Comparison of ENCODE assay signal across 23 cellular contexts in the genomic region with DNA sequence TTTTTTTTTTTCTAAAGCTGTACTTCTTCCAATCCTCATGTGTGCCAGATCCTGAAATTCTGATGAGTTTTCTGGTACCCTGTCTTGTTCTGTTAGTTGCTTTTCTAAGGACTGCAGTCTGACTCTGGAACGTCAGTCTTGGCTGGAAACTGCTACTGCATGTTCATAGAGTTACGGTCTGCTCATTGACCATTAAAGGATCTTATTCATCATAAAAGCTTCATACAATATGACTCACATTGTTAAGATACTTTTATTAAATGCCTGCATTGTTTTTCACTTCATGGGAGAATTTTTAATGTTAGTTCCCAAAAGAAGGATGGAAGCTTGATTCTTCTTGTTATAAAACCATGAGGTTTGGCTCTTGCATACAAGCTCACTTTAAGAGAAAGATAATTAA.
"Had no signal": no experiment of that assay in that cellular context is flagged by ENCODE, and none has a peak within 500 bp of the region (broad histone marks: within the 10 kb centered on the region; RNA-seq: fewer than 3 reads in every experiment).

No MANE protein-coding gene starts in this region.

- H3K27me3 Mint-ChIP-seq: activated naive CD4-positive, alpha-beta T cell treated with anti-CD3 and anti-CD28 coated beads, Interleukin-2, amount 50 U/mL, for 24 hours had no signal

- H3K27ac ChIP-seq: breast epithelium, KMS-11, SJCRH30 had no signal

- H3K9me3 ChIP-seq: breast epithelium, MG63, SJCRH30 had no signal

- H3K36me3 ChIP-seq: breast epithelium, MG63, SJCRH30 had no signal

- H3K4me1 Mint-ChIP-seq: activated naive CD4-positive, alpha-beta T cell treated with anti-CD3 and anti-CD28 coated beads, Interleukin-2, amount 50 U/mL, for 24 hours had no signal

- ATAC-seq: activated CD4-positive, CD25-positive, alpha-beta regulatory T cell treated with anti-CD3 and anti-CD28 coated beads, Interleukin-2, amount 50 U/mL, for 24 hours; activated CD8-positive, alpha-beta T cell treated with anti-CD3 and anti-CD28 coated beads, Interleukin-2, amount 10 ng/mL, durations not matched to agents 7 days and 5 days; SK-N-SH treated with all-trans-retinoic acid at 6 μM for 48 hours had no signal

- H3K27me3 ChIP-seq: breast epithelium, MG63, SJCRH30 had no signal

- H3K4me1 ChIP-seq: breast epithelium, SJCRH30 had no signal

- H3K27ac Mint-ChIP-seq: activated CD8-positive, alpha-beta T cell treated with anti-CD3 and anti-CD28 coated beads, Interleukin-2, amount 10 ng/mL, durations not matched to agents 7 days and 5 days; activated naive CD4-positive, alpha-beta T cell treated with anti-CD3 and anti-CD28 coated beads, Interleukin-2, amount 50 U/mL, for 24 hours; T-helper 1 cell treated with Interleukin-12 subunit alpha and Interleukin-12 subunit beta and Interleukin-4 antibody, amounts not matched to agents 30 μg/mL and 1 μg/mL, for 36 hours had no signal

- H3K4me3 Mint-ChIP-seq: activated CD8-positive, alpha-beta T cell treated with anti-CD3 and anti-CD28 coated beads, Interleukin-2, amount 10 ng/mL, durations not matched to agents 7 days and 5 days; activated naive CD4-positive, alpha-beta T cell treated with anti-CD3 and anti-CD28 coated beads, Interleukin-2, amount 50 U/mL, for 24 hours; T-helper 1 cell treated with Interleukin-12 subunit alpha and Interleukin-12 subunit beta and Interleukin-4 antibody, amounts not matched to agents 30 μg/mL and 1 μg/mL, for 36 hours had no signal

- DNase-seq: activated CD4-positive, alpha-beta T cell treated with anti-CD3 and anti-CD28 coated beads for 48 hours; activated CD4-positive, alpha-beta T cell treated with anti-CD3 and anti-CD28 coated beads, Interleukin-2, amount 50 U/mL, for 4 hours; activated CD8-positive, alpha-beta memory T cell treated with anti-CD3 and anti-CD28 coated beads, Interleukin-2, amount 50 U/mL, for 48 hours; activated CD8-positive, alpha-beta T cell treated with anti-CD3 and anti-CD28 coated beads, Interleukin-2, amount 10 ng/mL, durations not matched to agents 7 days and 5 days; activated T-cell treated with anti-CD3 and anti-CD28 coated beads, Interleukin-2, amount 50 U/mL, for 1 hour; aorta; caudate nucleus; MG63; MV-4-11; NCI-H1092 treated with DMSO at 0.1 percent for 48 hours; NCI-H1436 treated with DMSO at 0.1 percent for 48 hours; NCI-H187; NCI-H2081 treated with DMSO at 0.1 percent for 48 hours; NCI-H446; NCI-H524; SJCRH30; SW 1271 had no signal

- H3K9me3 Mint-ChIP-seq: activated naive CD4-positive, alpha-beta T cell treated with anti-CD3 and anti-CD28 coated beads, Interleukin-2, amount 50 U/mL, for 24 hours had no signal

- H3K4me3 ChIP-seq: breast epithelium, MG63, SJCRH30 had no signal

- H3K36me3 Mint-ChIP-seq: activated naive CD4-positive, alpha-beta T cell treated with anti-CD3 and anti-CD28 coated beads, Interleukin-2, amount 50 U/mL, for 24 hours had no signal
